Comparison of ENCODE assay signal across 19 cellular contexts in the genomic region with DNA sequence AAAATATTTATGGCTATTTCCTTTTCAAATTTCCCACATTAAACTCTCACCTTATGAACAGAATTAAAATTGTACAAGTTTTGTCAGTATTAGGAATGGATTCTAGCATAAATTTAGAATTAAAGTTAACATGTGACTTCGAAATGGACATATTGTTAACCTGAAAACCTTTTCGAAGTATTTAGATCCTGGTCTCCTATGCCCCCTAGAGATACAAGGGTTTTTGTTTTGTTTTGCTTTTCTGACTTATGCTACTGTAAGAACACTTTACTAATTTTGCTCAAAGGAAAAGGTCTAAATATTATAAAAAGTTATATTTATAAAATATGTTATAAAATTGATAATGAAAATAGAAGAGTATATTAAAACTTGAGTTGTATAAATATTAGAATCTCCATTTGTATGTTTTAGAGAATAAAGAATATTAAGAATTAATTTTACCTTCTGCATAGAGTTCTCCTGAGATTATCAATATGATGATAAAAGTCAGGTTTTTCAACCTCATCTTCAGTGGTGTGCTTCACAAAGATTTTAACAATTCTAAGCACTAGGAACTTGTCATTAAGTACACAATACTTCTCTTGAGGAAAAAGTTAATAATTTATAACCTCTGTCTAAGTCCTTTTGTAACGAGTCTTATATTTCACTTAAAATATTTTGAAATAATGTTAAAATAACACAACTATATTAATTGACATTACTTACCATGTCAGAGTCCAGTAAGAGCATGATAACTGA. TPM values are rescaled to one million over a fixed set of nuclear protein-coding genes. Genes with fewer than 3 reads are reported as not detected.
DNase-seq lines count a peak whose midpoint lies in the region; ATAC-seq, FAIRE-seq and TF ChIP-seq lines count a peak whose summit lies in the region.
"Had no signal": no experiment of that assay in that cellular context is flagged by ENCODE, and none has a peak within 500 bp of the region (broad histone marks: within the 10 kb centered on the region; RNA-seq: fewer than 3 reads in every experiment).

A gene with protein sequence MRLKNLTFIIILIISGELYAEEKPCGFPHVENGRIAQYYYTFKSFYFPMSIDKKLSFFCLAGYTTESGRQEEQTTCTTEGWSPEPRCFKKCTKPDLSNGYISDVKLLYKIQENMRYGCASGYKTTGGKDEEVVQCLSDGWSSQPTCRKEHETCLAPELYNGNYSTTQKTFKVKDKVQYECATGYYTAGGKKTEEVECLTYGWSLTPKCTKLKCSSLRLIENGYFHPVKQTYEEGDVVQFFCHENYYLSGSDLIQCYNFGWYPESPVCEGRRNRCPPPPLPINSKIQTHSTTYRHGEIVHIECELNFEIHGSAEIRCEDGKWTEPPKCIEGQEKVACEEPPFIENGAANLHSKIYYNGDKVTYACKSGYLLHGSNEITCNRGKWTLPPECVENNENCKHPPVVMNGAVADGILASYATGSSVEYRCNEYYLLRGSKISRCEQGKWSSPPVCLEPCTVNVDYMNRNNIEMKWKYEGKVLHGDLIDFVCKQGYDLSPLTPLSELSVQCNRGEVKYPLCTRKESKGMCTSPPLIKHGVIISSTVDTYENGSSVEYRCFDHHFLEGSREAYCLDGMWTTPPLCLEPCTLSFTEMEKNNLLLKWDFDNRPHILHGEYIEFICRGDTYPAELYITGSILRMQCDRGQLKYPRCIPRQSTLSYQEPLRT (minus strand): TSS at position 542 of the 738 bp plus-strand sequence. CDS start 37 bp downstream, at position 505.

- no peaks in the 10 kb centered on the region for H3K4me1 Mint-ChIP-seq in endodermal cell
- H3K4me1 Mint-ChIP-seq: activated CD4-positive, alpha-beta memory T cell treated with anti-CD3 and anti-CD28 coated beads, Interleukin-2, amount 10 ng/mL, durations not matched to agents 7 days and 5 days; CD4-positive, alpha-beta memory T cell had no signal

- peak; percentile 2 for DNase-seq in DMS79 treated with DMSO at 0.1 percent for 48 hours (lab: John Stamatoyannopoulos, UW)
- DNase-seq in DMS79 (lab: John Stamatoyannopoulos, UW), result no peak
- peak; percentile 52 for DNase-seq in NCI-H1092 treated with DMSO at 0.1 percent for 48 hours (lab: John Stamatoyannopoulos, UW)
- DNase-seq in endodermal cell, result no peak
- no peak for DNase-seq in pancreas
- no peak for DNase-seq in NCI-H526 treated with DMSO at 0.1 percent for 48 hours (lab: John Stamatoyannopoulos, UW)
- no peak for DNase-seq in activated naive CD4-positive, alpha-beta T cell treated with anti-CD3 and anti-CD28 coated beads, Interleukin-2, amount 50 U/mL, for 16 hours
- no peak for DNase-seq in NCI-H2196 treated with DMSO at 0.1 percent for 48 hours (lab: John Stamatoyannopoulos, UW; ENCODE audit: unreplicated experiment)
- DNase-seq: 8988T; activated CD4-positive, alpha-beta memory T cell treated with anti-CD3 and anti-CD28 coated beads, Interleukin-2, amount 10 ng/mL, durations not matched to agents 7 days and 5 days; activated T-cell treated with anti-CD3 and anti-CD28 coated beads, Interleukin-2, amount 50 U/mL, for 72 hours; CD4-positive, alpha-beta memory T cell; NCI-H146; NCI-H446 treated with DMSO at 0.1 percent for 48 hours; posterior cingulate gyrus; thyroid gland had no signal

- whole genome bisulfite sequencing in endodermal cell (ENCODE audit: insufficient coverage in 1 of 2, insufficient read length in 1 of 2), 2 experiments, result 89% methylated on average over 2 of the region's 3 CpGs; no CpG with 5 or more reads in 1 of the 2 experiments
- WGBS in pancreas, 2 donors, result 42 to 52% methylated on average over 3 of the region's 3 CpGs

- intact Hi-C loops in pancreas (cut with DNase I), result no loop called here

- H3K36me3 ChIP-seq in endodermal cell (ENCODE audit: control insufficient read depth, insufficient read depth, low read length) (no peaks in the 10 kb centered on the region), pancreas (no peaks in the 10 kb centered on the region)
- H3K36me3 ChIP-seq: thyroid gland had no signal

- H3K27me3 Mint-ChIP-seq in endodermal cell (ENCODE audit: insufficient read depth), result no peaks in the 10 kb centered on the region

- no peak within 1 kb of the TSS for H3K4me3 Mint-ChIP-seq in endodermal cell
- H3K4me3 Mint-ChIP-seq: activated CD4-positive, alpha-beta memory T cell treated with anti-CD3 and anti-CD28 coated beads, Interleukin-2, amount 10 ng/mL, durations not matched to agents 7 days and 5 days; activated T-cell treated with anti-CD3 and anti-CD28 coated beads, Interleukin-2, amount 50 U/mL, for 72 hours; CD4-positive, alpha-beta memory T cell had no signal

- peaks cover 10% of the 10 kb centered on the region for H3K9me3 Mint-ChIP-seq in endodermal cell

- H3K9me3 ChIP-seq in endodermal cell (ENCODE audit: control insufficient read depth, low read length), result no peaks in the 10 kb centered on the region
- no peaks in the 10 kb centered on the region for H3K9me3 ChIP-seq in pancreas
- H3K9me3 ChIP-seq: thyroid gland had no signal

- H3K27ac Mint-ChIP-seq in endodermal cell, result no peak within 1 kb of the TSS
- H3K27ac Mint-ChIP-seq: activated CD4-positive, alpha-beta memory T cell treated with anti-CD3 and anti-CD28 coated beads, Interleukin-2, amount 10 ng/mL, durations not matched to agents 7 days and 5 days; activated T-cell treated with anti-CD3 and anti-CD28 coated beads, Interleukin-2, amount 50 U/mL, for 72 hours; CD4-positive, alpha-beta memory T cell had no signal

- H3K27ac ChIP-seq in endodermal cell (ENCODE audit: low read depth, low read length) (no peak within 1 kb of the TSS), pancreas (no peak within 1 kb of the TSS)
- H3K27ac ChIP-seq: thyroid gland had no signal

- H3K4me3 ChIP-seq in endodermal cell (ENCODE audit: low read length), result no peak within 1 kb of the TSS
- no peak within 1 kb of the TSS for H3K4me3 ChIP-seq in pancreas
- H3K4me3 ChIP-seq: K562, thyroid gland had no signal

- H3K4me1 ChIP-seq in endodermal cell (ENCODE audit: control insufficient read depth, insufficient read depth, low read length), result no peaks in the 10 kb centered on the region
- H3K4me1 ChIP-seq in pancreas, result no peaks in the 10 kb centered on the region

- no peaks in the 10 kb centered on the region for H3K27me3 ChIP-seq in endodermal cell (ENCODE audit: control insufficient read depth, insufficient read depth, low read length, poor library complexity, severe bottlenecking)
- no peaks in the 10 kb centered on the region for H3K27me3 ChIP-seq in pancreas
- H3K27me3 ChIP-seq: thyroid gland had no signal

- H3K9ac ChIP-seq in endodermal cell (ENCODE audit: extremely low read depth, low read length, poor library complexity, severe bottlenecking), result no peak within 1 kb of the TSS

- H3K36me3 Mint-ChIP-seq in endodermal cell (ENCODE audit: low read depth), result no peaks in the 10 kb centered on the region
- H3K36me3 Mint-ChIP-seq: CD4-positive, alpha-beta memory T cell had no signal

- TF ChIP-seq CTCF in endodermal cell (conservative IDR thresholded peaks at IDR 0.05) (peak; percentile 53), pancreas (IDR thresholded peaks at IDR 0.05) (no peak)

- FAIRE-seq in pancreas (lab: Jason Lieb, UNC), result peak; percentile 51
- FAIRE-seq: K562 had no signal

- ATAC-seq in pancreas, result no peak
- ATAC-seq: activated T-cell treated with anti-CD3 and anti-CD28 coated beads, Interleukin-2, amount 50 U/mL, for 72 hours; K562 had no signal

RNA-seq across cellular contexts. Expression of the gene that starts here (rescaled TPM):
- total RNA-seq in endodermal cell (not detected), pancreas (not detected)
- polyA plus RNA-seq in endodermal cell (2013, experiment 1 of 2), result not detected
- polyA plus RNA-seq in endodermal cell (2013, experiment 2 of 2), result not detected
- polyA plus RNA-seq in pancreas, result not detected
- total RNA-seq: activated CD4-positive, alpha-beta memory T cell treated with anti-CD3 and anti-CD28 coated beads, Interleukin-2, amount 10 ng/mL, durations not matched to agents 7 days and 5 days; activated T-cell treated with anti-CD3 and anti-CD28 coated beads, Interleukin-2, amount 50 U/mL, for 72 hours; CD4-positive, alpha-beta memory T cell; K562; lower leg skin; myocyte; thyroid gland had no signal
- polyA plus RNA-seq: CD4-positive, alpha-beta memory T cell; K562 had no signal

Comparison
In these comparisons a context has a peak if more than half of its experiments do, and no peak if none do; other contexts are left out.
1. DNase-seq: peak in DMS79 treated with DMSO at 0.1 percent for 48 hours (single experiment) and NCI-H1092 treated with DMSO at 0.1 percent for 48 hours (single experiment); none in DMS79 (single experiment), endodermal cell (single experiment), pancreas (0 of 6), NCI-H526 treated with DMSO at 0.1 percent for 48 hours (single experiment), activated naive CD4-positive, alpha-beta T cell treated with anti-CD3 and anti-CD28 coated beads, Interleukin-2, amount 50 U/mL, for 16 hours (single experiment) and NCI-H2196 treated with DMSO at 0.1 percent for 48 hours (single experiment).